6 cellular contexts compared by ENCODE assay signal in genomic region chr11:63435351-63435750, GRCh38. TPM values are rescaled to one million over a fixed set of nuclear protein-coding genes. Genes with fewer than 3 reads are reported as not detected.
"Had no signal": no experiment of that assay in that cellular context is flagged by ENCODE, and none has a peak within 500 bp of the region (broad histone marks: within the 10 kb centered on the region; RNA-seq: fewer than 3 reads in every experiment).

No MANE protein-coding gene starts in this region.

RNA-seq across cellular contexts. Expression of gene PLAAT5, which starts 55.6 kb away (rescaled TPM):
- total RNA-seq: activated B cell treated with CpG ODN at 0.5 μM for 24 hours; activated CD4-positive, alpha-beta T cell treated with anti-CD3 and anti-CD28 coated beads, Interleukin-2, amount 10 ng/mL, durations not matched to agents 24 days and 14 days; activated naive CD4-positive, alpha-beta T cell treated with anti-CD3 and anti-CD28 coated beads for 36 hours; activated naive CD4-positive, alpha-beta T cell treated with anti-CD3 and anti-CD28 coated beads, Interleukin-2, amount 50 U/mL, for 72 hours; activated T-helper 1 cell treated with anti-CD3 and anti-CD28 coated beads, Interleukin-12 subunit alpha, Interleukin-12 subunit beta, Interleukin-2, Interleukin-4 antibody, amounts not matched to agents 30 ng/mL and 10 ng/mL and 1 ng/mL, durations not matched to agents 14 hours and 24 hours and 36 hours; T-helper 2 cell treated with Interferon-gamma antibody and Interleukin-4, amounts not matched to agents 100 ng/mL and 5 ng/mL, for 36 hours had no signal
